In genomic region chr1:20786310-20787099, GRCh38 we compare ENCODE assay signal across 1 cellular context.
TF ChIP-seq lines count a peak whose summit lies in the region.

No MANE protein-coding gene starts in this region.

TF ChIP-seq in HepG2, 621 proteins besides CTCF, POLR2A, EP300 and RAD21 (continued from another document):
- TF ChIP-seq RNF219 (CRISPR knock-in tag; IDR thresholded peaks at IDR 0.05) (no peak), ZBTB8A (CRISPR knock-in tag; IDR thresholded peaks at IDR 0.05; ENCODE audit: borderline replicate concordance, low read depth) (no peak), ZNF547 (CRISPR knock-in tag; IDR thresholded peaks at IDR 0.05) (peak; percentile 92), NPAS2 (CRISPR knock-in tag; IDR thresholded peaks at IDR 0.05; ENCODE audit: borderline replicate concordance) (no peak), ZNF280D (CRISPR knock-in tag; IDR thresholded peaks at IDR 0.05) (no peak), ZNF782 (CRISPR knock-in tag; IDR thresholded peaks at IDR 0.05; ENCODE audit: borderline replicate concordance) (no peak), SALL2 (CRISPR knock-in tag; IDR thresholded peaks at IDR 0.05) (peak; percentile 52; the same call in 1 of the 2 replicates), CREM (IDR thresholded peaks at IDR 0.05) (no peak), CREM (CRISPR knock-in tag; IDR thresholded peaks at IDR 0.05) (no peak), ZNF773 (CRISPR knock-in tag; IDR thresholded peaks at IDR 0.05; ENCODE audit: borderline replicate concordance) (no peak; the same call in 1 of the 2 replicates), ZBTB1 (CRISPR knock-in tag; IDR thresholded peaks at IDR 0.05; ENCODE audit: borderline replicate concordance) (no peak), ZSCAN31 (CRISPR knock-in tag; IDR thresholded peaks at IDR 0.05; ENCODE audit: low read depth) (peak; percentile 53), PRDM4 (CRISPR knock-in tag; IDR thresholded peaks at IDR 0.05; ENCODE audit: borderline replicate concordance) (no peak), HDAC1 (CRISPR knock-in tag; IDR thresholded peaks at IDR 0.05) (peak; percentile 59; the same call in 1 of the 2 replicates), MAFK (conservative IDR thresholded peaks at IDR 0.05 in 1 of 2, IDR thresholded peaks at IDR 0.05 in 1 of 2; ENCODE audit: low read length in 2 of 2) (no peak), SP1 (IDR thresholded peaks at IDR 0.05) (no peak), SP1 (CRISPR knock-in tag; IDR thresholded peaks at IDR 0.05) (peak; percentile 64; the same call in 1 of the 2 replicates), ARHGAP35 (CRISPR knock-in tag; IDR thresholded peaks at IDR 0.05; ENCODE audit: borderline replicate concordance) (peak; percentile 93), ELF4 (CRISPR knock-in tag; IDR thresholded peaks at IDR 0.05; ENCODE audit: borderline replicate concordance) (no peak; the same call in 1 of the 2 replicates), TBX2 (CRISPR knock-in tag; IDR thresholded peaks at IDR 0.05; ENCODE audit: borderline replicate concordance) (peak; percentile 56), PTBP1 (IDR thresholded peaks at IDR 0.05; ENCODE audit: low read depth, low read length, poor library complexity, severe bottlenecking) (no peak), NR1H2 (CRISPR knock-in tag; IDR thresholded peaks at IDR 0.05; ENCODE audit: borderline replicate concordance, low read depth) (no peak), ZSCAN29 (CRISPR knock-in tag; conservative IDR thresholded peaks at IDR 0.05) (0 out of 2 replicates have a peak, but pooled peaks have one; percentile 44), PRDM10 (CRISPR knock-in tag; IDR thresholded peaks at IDR 0.05; ENCODE audit: low read depth) (no peak), KAT8 (CRISPR knock-in tag; IDR thresholded peaks at IDR 0.05) (0 out of 2 replicates have a peak, but pooled peaks have one; percentile 25), BRD4 (CRISPR knock-in tag; IDR thresholded peaks at IDR 0.05) (peak; percentile 55), ZFP82 (CRISPR knock-in tag; IDR thresholded peaks at IDR 0.05; ENCODE audit: borderline replicate concordance) (no peak), ARID2 (CRISPR knock-in tag; IDR thresholded peaks at IDR 0.05; ENCODE audit: borderline replicate concordance) (0 out of 2 replicates have a peak, but pooled peaks have one; percentile 61), NAIF1 (CRISPR knock-in tag; IDR thresholded peaks at IDR 0.05; ENCODE audit: borderline replicate concordance) (no peak), ZSCAN12 (CRISPR knock-in tag; IDR thresholded peaks at IDR 0.05) (no peak), RBM22 (optimal IDR thresholded peaks at IDR 0.05; ENCODE audit: low read length) (no peak), NFYC (CRISPR knock-in tag; IDR thresholded peaks at IDR 0.05) (peak; percentile 80), ZNF839 (CRISPR knock-in tag; IDR thresholded peaks at IDR 0.05; ENCODE audit: borderline replicate concordance) (peak; percentile 73; the same call in 1 of the 2 replicates), TMF1 (CRISPR knock-in tag; IDR thresholded peaks at IDR 0.05; ENCODE audit: low read depth) (peak; percentile 76), PRMT3 (CRISPR knock-in tag; IDR thresholded peaks at IDR 0.05; ENCODE audit: borderline replicate concordance, low read depth) (peak; percentile 88), ZNF225 (CRISPR knock-in tag; IDR thresholded peaks at IDR 0.05) (no peak)
- TF ChIP-seq, protein P1, sequence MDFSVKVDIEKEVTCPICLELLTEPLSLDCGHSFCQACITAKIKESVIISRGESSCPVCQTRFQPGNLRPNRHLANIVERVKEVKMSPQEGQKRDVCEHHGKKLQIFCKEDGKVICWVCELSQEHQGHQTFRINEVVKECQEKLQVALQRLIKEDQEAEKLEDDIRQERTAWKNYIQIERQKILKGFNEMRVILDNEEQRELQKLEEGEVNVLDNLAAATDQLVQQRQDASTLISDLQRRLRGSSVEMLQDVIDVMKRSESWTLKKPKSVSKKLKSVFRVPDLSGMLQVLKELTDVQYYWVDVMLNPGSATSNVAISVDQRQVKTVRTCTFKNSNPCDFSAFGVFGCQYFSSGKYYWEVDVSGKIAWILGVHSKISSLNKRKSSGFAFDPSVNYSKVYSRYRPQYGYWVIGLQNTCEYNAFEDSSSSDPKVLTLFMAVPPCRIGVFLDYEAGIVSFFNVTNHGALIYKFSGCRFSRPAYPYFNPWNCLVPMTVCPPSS (IDR thresholded peaks at IDR 0.05): no peak
- TF ChIP-seq, protein P2, sequence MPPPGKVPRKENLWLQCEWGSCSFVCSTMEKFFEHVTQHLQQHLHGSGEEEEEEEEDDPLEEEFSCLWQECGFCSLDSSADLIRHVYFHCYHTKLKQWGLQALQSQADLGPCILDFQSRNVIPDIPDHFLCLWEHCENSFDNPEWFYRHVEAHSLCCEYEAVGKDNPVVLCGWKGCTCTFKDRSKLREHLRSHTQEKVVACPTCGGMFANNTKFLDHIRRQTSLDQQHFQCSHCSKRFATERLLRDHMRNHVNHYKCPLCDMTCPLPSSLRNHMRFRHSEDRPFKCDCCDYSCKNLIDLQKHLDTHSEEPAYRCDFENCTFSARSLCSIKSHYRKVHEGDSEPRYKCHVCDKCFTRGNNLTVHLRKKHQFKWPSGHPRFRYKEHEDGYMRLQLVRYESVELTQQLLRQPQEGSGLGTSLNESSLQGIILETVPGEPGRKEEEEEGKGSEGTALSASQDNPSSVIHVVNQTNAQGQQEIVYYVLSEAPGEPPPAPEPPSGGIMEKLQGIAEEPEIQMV (CRISPR knock-in tag; IDR thresholded peaks at IDR 0.05; ENCODE audit: low read depth): peak; percentile 59
